Comparison of ENCODE assay signal across 6 cellular contexts in the genomic region with DNA sequence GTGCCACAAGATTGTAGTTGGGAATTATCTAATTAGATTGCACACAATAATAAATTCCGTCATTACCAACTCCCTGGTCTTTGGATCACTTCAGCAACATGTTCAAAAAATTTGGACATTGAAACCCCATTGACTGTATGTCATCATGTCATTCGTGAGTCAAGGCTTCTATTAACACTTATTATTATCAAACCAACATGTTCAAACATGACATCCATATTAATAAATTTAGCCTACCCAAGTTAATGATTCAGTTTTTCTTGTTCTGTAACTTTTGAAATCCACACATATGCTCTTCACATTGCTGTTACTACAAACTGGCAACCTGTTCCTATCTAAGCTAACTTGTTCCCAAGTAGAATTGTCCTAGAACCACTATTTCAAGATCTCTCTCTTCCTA.
"Had no signal": no experiment of that assay in that cellular context is flagged by ENCODE, and none has a peak within 500 bp of the region (broad histone marks: within the 10 kb centered on the region; RNA-seq: fewer than 3 reads in every experiment).

No MANE protein-coding gene starts in this region.

- DNase-seq: IMR-90 had no signal

- H3K27ac ChIP-seq: HL-60 had no signal

- H3K36me3 Mint-ChIP-seq: IgD-negative memory B cell had no signal

- H3K4me3 Mint-ChIP-seq: IgD-negative memory B cell had no signal

- H3K27me3 Mint-ChIP-seq: IgD-negative memory B cell had no signal

- H3K27ac Mint-ChIP-seq: IgD-negative memory B cell had no signal

- H3K4me3 ChIP-seq: K562 had no signal

- FAIRE-seq: HepG2, HTR-8/SVneo, K562 had no signal

- H3K4me1 Mint-ChIP-seq: IgD-negative memory B cell had no signal

- ATAC-seq: HepG2, K562 had no signal
